In the genomic region with DNA sequence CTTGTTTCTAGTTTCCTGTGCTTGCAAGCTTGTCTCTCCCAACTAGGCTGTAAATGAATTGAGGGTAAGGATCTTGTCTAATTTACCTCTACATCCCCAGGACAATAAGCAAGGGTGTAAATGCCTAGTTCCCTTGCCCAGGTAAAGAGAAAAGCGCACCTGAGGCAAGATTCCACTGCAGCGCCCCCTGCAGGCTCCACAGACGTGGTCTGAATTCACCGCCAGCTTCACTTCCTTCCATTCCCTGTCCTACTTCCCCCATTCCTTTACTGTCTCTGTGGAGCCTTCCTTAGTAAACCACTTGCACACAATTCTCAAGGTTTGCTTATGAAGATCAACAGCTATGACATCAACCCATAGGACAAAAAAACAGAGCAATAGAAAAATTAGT, we compare ENCODE assay signal across 2 cellular contexts.
TF ChIP-seq lines count a peak whose summit lies in the region.

No MANE protein-coding gene starts in this region.

TF ChIP-seq in SK-N-SH, 30 proteins besides CTCF, POLR2A, EP300 and RAD21 (continued from another document):
- TF ChIP-seq, protein P1, sequence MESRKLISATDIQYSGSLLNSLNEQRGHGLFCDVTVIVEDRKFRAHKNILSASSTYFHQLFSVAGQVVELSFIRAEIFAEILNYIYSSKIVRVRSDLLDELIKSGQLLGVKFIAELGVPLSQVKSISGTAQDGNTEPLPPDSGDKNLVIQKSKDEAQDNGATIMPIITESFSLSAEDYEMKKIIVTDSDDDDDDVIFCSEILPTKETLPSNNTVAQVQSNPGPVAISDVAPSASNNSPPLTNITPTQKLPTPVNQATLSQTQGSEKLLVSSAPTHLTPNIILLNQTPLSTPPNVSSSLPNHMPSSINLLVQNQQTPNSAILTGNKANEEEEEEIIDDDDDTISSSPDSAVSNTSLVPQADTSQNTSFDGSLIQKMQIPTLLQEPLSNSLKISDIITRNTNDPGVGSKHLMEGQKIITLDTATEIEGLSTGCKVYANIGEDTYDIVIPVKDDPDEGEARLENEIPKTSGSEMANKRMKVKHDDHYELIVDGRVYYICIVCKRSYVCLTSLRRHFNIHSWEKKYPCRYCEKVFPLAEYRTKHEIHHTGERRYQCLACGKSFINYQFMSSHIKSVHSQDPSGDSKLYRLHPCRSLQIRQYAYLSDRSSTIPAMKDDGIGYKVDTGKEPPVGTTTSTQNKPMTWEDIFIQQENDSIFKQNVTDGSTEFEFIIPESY (IDR thresholded peaks at IDR 0.05; ENCODE audit: borderline replicate concordance, low read depth), result no peak
- TF ChIP-seq NFIC (IDR thresholded peaks at IDR 0.05; ENCODE audit: borderline replicate concordance) (no peak), TEAD4 (IDR thresholded peaks at IDR 0.05; ENCODE audit: borderline replicate concordance, insufficient read depth) (no peak), RCOR1 (IDR thresholded peaks at IDR 0.05; ENCODE audit: low read length) (no peak), TAF1 (IDR thresholded peaks at IDR 0.05; ENCODE audit: borderline replicate concordance, low read depth, low read length) (no peak), EZH2phosphoT487 (IDR thresholded peaks at IDR 0.05; ENCODE audit: borderline replicate concordance, low read depth) (no peak), CHD2 (IDR thresholded peaks at IDR 0.05; ENCODE audit: low read length, partially characterized antibody) (no peak), MEF2A (IDR thresholded peaks at IDR 0.05; ENCODE audit: borderline replicate concordance, low read depth) (no peak), JUND (IDR thresholded peaks at IDR 0.05) (no peak), POLR2AphosphoS5 (IDR thresholded peaks at IDR 0.05; ENCODE audit: low read depth, low read length) (no peak), FOSL2 (IDR thresholded peaks at IDR 0.05; ENCODE audit: borderline replicate concordance, low read depth) (no peak), GABPA (IDR thresholded peaks at IDR 0.05; ENCODE audit: low read depth) (no peak)
- TF ChIP-seq, protein P2, sequence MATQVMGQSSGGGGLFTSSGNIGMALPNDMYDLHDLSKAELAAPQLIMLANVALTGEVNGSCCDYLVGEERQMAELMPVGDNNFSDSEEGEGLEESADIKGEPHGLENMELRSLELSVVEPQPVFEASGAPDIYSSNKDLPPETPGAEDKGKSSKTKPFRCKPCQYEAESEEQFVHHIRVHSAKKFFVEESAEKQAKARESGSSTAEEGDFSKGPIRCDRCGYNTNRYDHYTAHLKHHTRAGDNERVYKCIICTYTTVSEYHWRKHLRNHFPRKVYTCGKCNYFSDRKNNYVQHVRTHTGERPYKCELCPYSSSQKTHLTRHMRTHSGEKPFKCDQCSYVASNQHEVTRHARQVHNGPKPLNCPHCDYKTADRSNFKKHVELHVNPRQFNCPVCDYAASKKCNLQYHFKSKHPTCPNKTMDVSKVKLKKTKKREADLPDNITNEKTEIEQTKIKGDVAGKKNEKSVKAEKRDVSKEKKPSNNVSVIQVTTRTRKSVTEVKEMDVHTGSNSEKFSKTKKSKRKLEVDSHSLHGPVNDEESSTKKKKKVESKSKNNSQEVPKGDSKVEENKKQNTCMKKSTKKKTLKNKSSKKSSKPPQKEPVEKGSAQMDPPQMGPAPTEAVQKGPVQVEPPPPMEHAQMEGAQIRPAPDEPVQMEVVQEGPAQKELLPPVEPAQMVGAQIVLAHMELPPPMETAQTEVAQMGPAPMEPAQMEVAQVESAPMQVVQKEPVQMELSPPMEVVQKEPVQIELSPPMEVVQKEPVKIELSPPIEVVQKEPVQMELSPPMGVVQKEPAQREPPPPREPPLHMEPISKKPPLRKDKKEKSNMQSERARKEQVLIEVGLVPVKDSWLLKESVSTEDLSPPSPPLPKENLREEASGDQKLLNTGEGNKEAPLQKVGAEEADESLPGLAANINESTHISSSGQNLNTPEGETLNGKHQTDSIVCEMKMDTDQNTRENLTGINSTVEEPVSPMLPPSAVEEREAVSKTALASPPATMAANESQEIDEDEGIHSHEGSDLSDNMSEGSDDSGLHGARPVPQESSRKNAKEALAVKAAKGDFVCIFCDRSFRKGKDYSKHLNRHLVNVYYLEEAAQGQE (IDR thresholded peaks at IDR 0.05; ENCODE audit: low read depth, low read length), result no peak

TF ChIP-seq in SK-N-SH treated with all-trans-retinoic acid at 6 μM for 48 hours, 23 proteins besides CTCF, POLR2A, EP300 and RAD21 (continued from another document):
- TF ChIP-seq, protein P3, sequence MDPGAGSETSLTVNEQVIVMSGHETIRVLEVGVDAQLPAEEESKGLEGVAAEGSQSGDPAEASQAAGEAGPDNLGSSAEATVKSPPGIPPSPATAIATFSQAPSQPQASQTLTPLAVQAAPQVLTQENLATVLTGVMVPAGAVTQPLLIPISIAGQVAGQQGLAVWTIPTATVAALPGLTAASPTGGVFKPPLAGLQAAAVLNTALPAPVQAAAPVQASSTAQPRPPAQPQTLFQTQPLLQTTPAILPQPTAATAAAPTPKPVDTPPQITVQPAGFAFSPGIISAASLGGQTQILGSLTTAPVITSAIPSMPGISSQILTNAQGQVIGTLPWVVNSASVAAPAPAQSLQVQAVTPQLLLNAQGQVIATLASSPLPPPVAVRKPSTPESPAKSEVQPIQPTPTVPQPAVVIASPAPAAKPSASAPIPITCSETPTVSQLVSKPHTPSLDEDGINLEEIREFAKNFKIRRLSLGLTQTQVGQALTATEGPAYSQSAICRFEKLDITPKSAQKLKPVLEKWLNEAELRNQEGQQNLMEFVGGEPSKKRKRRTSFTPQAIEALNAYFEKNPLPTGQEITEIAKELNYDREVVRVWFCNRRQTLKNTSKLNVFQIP (CRISPR knock-in tag; IDR thresholded peaks at IDR 0.05; ENCODE audit: borderline replicate concordance, low read depth), result no peak
- TF ChIP-seq, protein P4, sequence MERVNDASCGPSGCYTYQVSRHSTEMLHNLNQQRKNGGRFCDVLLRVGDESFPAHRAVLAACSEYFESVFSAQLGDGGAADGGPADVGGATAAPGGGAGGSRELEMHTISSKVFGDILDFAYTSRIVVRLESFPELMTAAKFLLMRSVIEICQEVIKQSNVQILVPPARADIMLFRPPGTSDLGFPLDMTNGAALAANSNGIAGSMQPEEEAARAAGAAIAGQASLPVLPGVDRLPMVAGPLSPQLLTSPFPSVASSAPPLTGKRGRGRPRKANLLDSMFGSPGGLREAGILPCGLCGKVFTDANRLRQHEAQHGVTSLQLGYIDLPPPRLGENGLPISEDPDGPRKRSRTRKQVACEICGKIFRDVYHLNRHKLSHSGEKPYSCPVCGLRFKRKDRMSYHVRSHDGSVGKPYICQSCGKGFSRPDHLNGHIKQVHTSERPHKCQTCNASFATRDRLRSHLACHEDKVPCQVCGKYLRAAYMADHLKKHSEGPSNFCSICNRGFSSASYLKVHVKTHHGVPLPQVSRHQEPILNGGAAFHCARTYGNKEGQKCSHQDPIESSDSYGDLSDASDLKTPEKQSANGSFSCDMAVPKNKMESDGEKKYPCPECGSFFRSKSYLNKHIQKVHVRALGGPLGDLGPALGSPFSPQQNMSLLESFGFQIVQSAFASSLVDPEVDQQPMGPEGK (CRISPR knock-in tag; IDR thresholded peaks at IDR 0.05; ENCODE audit: borderline replicate concordance), result no peak
- TF ChIP-seq TOX (CRISPR knock-in tag; IDR thresholded peaks at IDR 0.05; ENCODE audit: borderline replicate concordance) (no peak), ZC3H10 (CRISPR knock-in tag; IDR thresholded peaks at IDR 0.05) (no peak), ZNF8 (CRISPR knock-in tag; IDR thresholded peaks at IDR 0.05) (no peak), ZFP30 (CRISPR knock-in tag; IDR thresholded peaks at IDR 0.05) (no peak)
TF ChIP-seq in SK-N-SH treated with all-trans-retinoic acid at 6 μM for 48 hours: peak in this region for 0.
